14 cellular contexts compared by ENCODE assay signal in genomic region chr10:72175166-72175565, GRCh38. TPM values are rescaled to one million over a fixed set of nuclear protein-coding genes. Genes with fewer than 3 reads are reported as not detected.
DNase-seq lines count a peak whose midpoint lies in the region; ATAC-seq, FAIRE-seq and TF ChIP-seq lines count a peak whose summit lies in the region.
"Had no signal": no experiment of that assay in that cellular context is flagged by ENCODE, and none has a peak within 500 bp of the region (broad histone marks: within the 10 kb centered on the region; RNA-seq: fewer than 3 reads in every experiment).

No MANE protein-coding gene starts in this region.

- no peak for FAIRE-seq in bronchial epithelial cell (lab: Jason Lieb, UNC)

- no peaks in the 10 kb centered on the region for H3K27me3 Mint-ChIP-seq in chondrocyte (ENCODE audit: low read depth)
- H3K27me3 Mint-ChIP-seq: activated CD4-positive, alpha-beta T cell treated with anti-CD3 and anti-CD28 coated beads for 36 hours; naive B cell had no signal

- DNase-seq in GM04503 (ENCODE audit: low read depth) (peak; percentile 16), M059J (ENCODE audit: low read depth) (peak; percentile 58), bronchial epithelial cell (ENCODE audit: low read depth) (peak; percentile 50), kidney glomerular epithelial cell (lab: John Stamatoyannopoulos, UW) (peak; percentile 5), cerebellum (ENCODE audit: low spot score) (no peak), chondrocyte (ENCODE audit: low spot score) (no peak), globus pallidus (ENCODE audit: low spot score) (no peak)
- DNase-seq: activated CD4-positive, alpha-beta T cell treated with anti-CD3 and anti-CD28 coated beads for 36 hours; activated gamma-delta T cell; DMS 273 treated with DMSO at 0.1 percent for 48 hours; naive B cell; NCI-H524 had no signal

- TF ChIP-seq CTCF in bronchial epithelial cell (IDR thresholded peaks at IDR 0.05; ENCODE audit: insufficient read depth, low read length, severe bottlenecking), result no peak
- no peak for TF ChIP-seq CTCF in chondrocyte (IDR thresholded peaks at IDR 0.05)

- H3K4me1 Mint-ChIP-seq in chondrocyte (ENCODE audit: low read depth), result peaks cover 19% of the 10 kb centered on the region

- peaks cover 8% of the 10 kb centered on the region for H3K36me3 Mint-ChIP-seq in chondrocyte (ENCODE audit: low read depth)

- no peak overlapping the region for H3K27ac Mint-ChIP-seq in chondrocyte (ENCODE audit: unreplicated experiment)
- H3K27ac Mint-ChIP-seq: activated CD4-positive, alpha-beta T cell treated with anti-CD3 and anti-CD28 coated beads for 36 hours; naive B cell had no signal

- H3K9me3 Mint-ChIP-seq in chondrocyte (ENCODE audit: low read depth), result no peaks in the 10 kb centered on the region
- H3K9me3 Mint-ChIP-seq: naive B cell had no signal

- no peaks in the 10 kb centered on the region for H3K27me3 ChIP-seq in bronchial epithelial cell (ENCODE audit: control insufficient read depth, insufficient read depth, low read length)

- no peak overlapping the region for H3K4me3 ChIP-seq in bronchial epithelial cell (ENCODE audit: low read depth, low read length)
- H3K4me3 ChIP-seq: skin epidermis had no signal

- H3K4me3 Mint-ChIP-seq in chondrocyte (ENCODE audit: unreplicated experiment), result no peak overlapping the region
- H3K4me3 Mint-ChIP-seq: activated CD4-positive, alpha-beta T cell treated with anti-CD3 and anti-CD28 coated beads for 36 hours; naive B cell had no signal

- no peaks in the 10 kb centered on the region for H3K36me3 ChIP-seq in bronchial epithelial cell (ENCODE audit: control insufficient read depth, insufficient read depth, low read length)

- no peak for ATAC-seq in GM21526 (IDR thresholded peaks at IDR 0.05; ENCODE audit: low FRiP score, unreplicated experiment)
- ATAC-seq: activated CD4-positive, alpha-beta T cell treated with anti-CD3 and anti-CD28 coated beads for 36 hours had no signal

RNA-seq across cellular contexts. Expression of gene ANAPC16, which starts 40.6 kb away (rescaled TPM):
- total RNA-seq in M059J (2014; rRNA removed; shearing (Covaris generic)), result 69.8 and 82.3 TPM in 2 replicates
- total RNA-seq in bronchial epithelial cell (138 and 166 TPM in 2 replicates), cerebellum (37.3 TPM), chondrocyte (48.5 to 54.4 TPM (median 52.9 TPM) in 3 replicates)

RNA-seq across cellular contexts. Expression of gene ASCC1, which starts 40.9 kb away (rescaled TPM):
- total RNA-seq in M059J (2014; rRNA removed; shearing (Covaris generic)), result 32.7 and 37.1 TPM in 2 replicates
- 22.4 and 23.3 TPM in 2 replicates for total RNA-seq in bronchial epithelial cell
- total RNA-seq in cerebellum, result 35.2 TPM
- total RNA-seq in chondrocyte, result 31.6 to 36.8 TPM (median 35.4 TPM) in 3 replicates

Comparison
In these comparisons a context has a peak if more than half of its experiments do, and no peak if none do; other contexts are left out.
1. DNase-seq: peak in GM04503 (single experiment), M059J (single experiment), bronchial epithelial cell (single experiment) and kidney glomerular epithelial cell (single experiment); none in cerebellum (single experiment), chondrocyte (single experiment) and globus pallidus (single experiment).